ENCODE assay signal across 1 cellular context in the genomic region with DNA sequence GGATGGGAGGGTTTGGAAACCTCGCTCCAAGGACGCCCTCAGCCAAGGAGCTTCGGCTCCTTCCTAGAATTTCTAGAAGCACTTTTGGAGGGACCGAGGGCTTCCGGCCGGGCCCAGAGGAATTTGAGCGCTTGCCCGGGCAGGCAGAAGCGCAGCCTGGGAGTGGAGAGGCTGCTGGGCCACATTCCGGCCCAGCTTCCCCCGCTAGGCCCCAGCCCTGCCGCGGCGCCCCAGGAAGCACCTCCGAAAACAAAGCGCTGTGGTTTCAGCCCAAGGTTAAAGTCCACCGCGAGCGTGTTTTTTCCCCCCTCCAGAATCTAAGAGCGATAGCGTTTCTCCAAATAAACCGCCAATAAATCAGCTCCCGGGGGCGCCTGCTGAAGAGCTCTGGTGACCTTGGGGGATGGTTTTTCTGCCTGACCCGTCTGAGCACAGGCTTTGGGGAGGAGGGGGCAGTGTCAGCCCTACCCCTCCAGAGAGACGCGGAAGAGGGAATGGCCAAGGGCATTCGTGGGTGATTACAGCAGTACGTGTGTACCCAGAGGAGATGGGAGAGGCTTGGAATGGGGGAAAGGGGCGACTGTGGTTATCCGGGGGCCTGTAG.
TF ChIP-seq lines count a peak whose summit lies in the region.

No MANE protein-coding gene starts in this region.

TF ChIP-seq in K562, 482 proteins besides CTCF, POLR2A, EP300 and RAD21 (continued from another document and continues in another):
- no peak for TF ChIP-seq ZNF740 (CRISPR knock-in tag; IDR thresholded peaks at IDR 0.05)
- 0 out of 4 replicates have a peak, but pooled peaks of 1 of the 2 experiments have one; percentile 27 for TF ChIP-seq ZNF740 (tag; IDR thresholded peaks at IDR 0.05)
- peak; percentile 78; the same call in 1 of the 2 replicates for TF ChIP-seq HBP1 (CRISPR knock-in tag; IDR thresholded peaks at IDR 0.05)
- TF ChIP-seq THRB (CRISPR knock-in tag; conservative IDR thresholded peaks at IDR 0.05): peak; percentile 86
- TF ChIP-seq ZNF232 (CRISPR knock-in tag; IDR thresholded peaks at IDR 0.05): no peak
- TF ChIP-seq, protein P1, sequence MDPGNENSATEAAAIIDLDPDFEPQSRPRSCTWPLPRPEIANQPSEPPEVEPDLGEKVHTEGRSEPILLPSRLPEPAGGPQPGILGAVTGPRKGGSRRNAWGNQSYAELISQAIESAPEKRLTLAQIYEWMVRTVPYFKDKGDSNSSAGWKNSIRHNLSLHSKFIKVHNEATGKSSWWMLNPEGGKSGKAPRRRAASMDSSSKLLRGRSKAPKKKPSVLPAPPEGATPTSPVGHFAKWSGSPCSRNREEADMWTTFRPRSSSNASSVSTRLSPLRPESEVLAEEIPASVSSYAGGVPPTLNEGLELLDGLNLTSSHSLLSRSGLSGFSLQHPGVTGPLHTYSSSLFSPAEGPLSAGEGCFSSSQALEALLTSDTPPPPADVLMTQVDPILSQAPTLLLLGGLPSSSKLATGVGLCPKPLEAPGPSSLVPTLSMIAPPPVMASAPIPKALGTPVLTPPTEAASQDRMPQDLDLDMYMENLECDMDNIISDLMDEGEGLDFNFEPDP (CRISPR knock-in tag; IDR thresholded peaks at IDR 0.05): no peak
- peak; percentile 44; the same call in 1 of the 2 replicates for TF ChIP-seq TOE1 (IDR thresholded peaks at IDR 0.05; ENCODE audit: borderline replicate concordance)
- TF ChIP-seq TOE1 (CRISPR knock-in tag; IDR thresholded peaks at IDR 0.05; ENCODE audit: borderline replicate concordance, low read depth): no peak
- no peak for TF ChIP-seq SRSF1 (IDR thresholded peaks at IDR 0.05; ENCODE audit: low read depth, low read length)
- peak; percentile 39 for TF ChIP-seq MEIS2 (IDR thresholded peaks at IDR 0.05; ENCODE audit: partially characterized antibody)
- no peak for TF ChIP-seq SIN3A (IDR thresholded peaks at IDR 0.05; ENCODE audit: borderline replicate concordance in 2 of 2, control insufficient read depth in 1 of 2, low read depth in 2 of 2, low read length in 2 of 2)
- TF ChIP-seq, protein P2, sequence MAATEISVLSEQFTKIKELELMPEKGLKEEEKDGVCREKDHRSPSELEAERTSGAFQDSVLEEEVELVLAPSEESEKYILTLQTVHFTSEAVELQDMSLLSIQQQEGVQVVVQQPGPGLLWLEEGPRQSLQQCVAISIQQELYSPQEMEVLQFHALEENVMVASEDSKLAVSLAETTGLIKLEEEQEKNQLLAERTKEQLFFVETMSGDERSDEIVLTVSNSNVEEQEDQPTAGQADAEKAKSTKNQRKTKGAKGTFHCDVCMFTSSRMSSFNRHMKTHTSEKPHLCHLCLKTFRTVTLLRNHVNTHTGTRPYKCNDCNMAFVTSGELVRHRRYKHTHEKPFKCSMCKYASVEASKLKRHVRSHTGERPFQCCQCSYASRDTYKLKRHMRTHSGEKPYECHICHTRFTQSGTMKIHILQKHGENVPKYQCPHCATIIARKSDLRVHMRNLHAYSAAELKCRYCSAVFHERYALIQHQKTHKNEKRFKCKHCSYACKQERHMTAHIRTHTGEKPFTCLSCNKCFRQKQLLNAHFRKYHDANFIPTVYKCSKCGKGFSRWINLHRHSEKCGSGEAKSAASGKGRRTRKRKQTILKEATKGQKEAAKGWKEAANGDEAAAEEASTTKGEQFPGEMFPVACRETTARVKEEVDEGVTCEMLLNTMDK (IDR thresholded peaks at IDR 0.05; ENCODE audit: borderline replicate concordance, insufficient read depth, low read depth, low read length, poor library complexity, severe bottlenecking): no peak
- no peak for TF ChIP-seq CHCHD3 (CRISPR knock-in tag; IDR thresholded peaks at IDR 0.05)
- no peak for TF ChIP-seq ZNF444 (CRISPR knock-in tag; IDR thresholded peaks at IDR 0.05)
- TF ChIP-seq L3MBTL2 (IDR thresholded peaks at IDR 0.05): peak; percentile 66
- TF ChIP-seq SAP30 (IDR thresholded peaks at IDR 0.05; ENCODE audit: borderline replicate concordance, insufficient read depth, low read depth, low read length, poor library complexity, severe bottlenecking): no peak
- no peak for TF ChIP-seq JUND (IDR thresholded peaks at IDR 0.05; ENCODE audit: borderline replicate concordance, low read depth, low read length)
- no peak for TF ChIP-seq JUND (tag; IDR thresholded peaks at IDR 0.05; ENCODE audit: borderline replicate concordance, low read depth, low read length)
- TF ChIP-seq MTF1 (CRISPR knock-in tag; IDR thresholded peaks at IDR 0.05; ENCODE audit: borderline replicate concordance): no peak
- TF ChIP-seq E2F3 (CRISPR knock-in tag; IDR thresholded peaks at IDR 0.05): peak; percentile 40; the same call in 1 of the 2 replicates
- 0 out of 2 replicates have a peak, but pooled peaks have one; percentile 51 for TF ChIP-seq OTX1 (CRISPR knock-in tag; IDR thresholded peaks at IDR 0.05)
- no peak for TF ChIP-seq BCL6 (CRISPR knock-in tag; IDR thresholded peaks at IDR 0.05)
- peak; percentile 79 for TF ChIP-seq ELF4 (CRISPR knock-in tag; IDR thresholded peaks at IDR 0.05)
- TF ChIP-seq U2AF2 (optimal IDR thresholded peaks at IDR 0.05; ENCODE audit: low read depth, low read length): no peak
- TF ChIP-seq SUPT5H (IDR thresholded peaks at IDR 0.05): no peak
- peak in 1 of 2 experiments; percentile 16; a peak in 2 of 4 replicates for TF ChIP-seq MAZ (CRISPR knock-in tag; conservative IDR thresholded peaks at IDR 0.05 in 1 of 2, IDR thresholded peaks at IDR 0.05 in 1 of 2)
- no peak for TF ChIP-seq PURB (CRISPR knock-in tag; IDR thresholded peaks at IDR 0.05; ENCODE audit: low read depth)
- TF ChIP-seq ESRRA (IDR thresholded peaks at IDR 0.05; ENCODE audit: borderline replicate concordance, low read depth): peak; percentile 82
- TF ChIP-seq NR3C1 (CRISPR knock-in tag; IDR thresholded peaks at IDR 0.05): no peak
- no peak for TF ChIP-seq RBM17 (IDR thresholded peaks at IDR 0.05; ENCODE audit: borderline replicate concordance, low read depth, low read length)
- no peak for TF ChIP-seq ZBTB17 (CRISPR knock-in tag; IDR thresholded peaks at IDR 0.05)
- no peak for TF ChIP-seq MTA1 (IDR thresholded peaks at IDR 0.05; ENCODE audit: borderline replicate concordance)
- TF ChIP-seq CHD2 (IDR thresholded peaks at IDR 0.05; ENCODE audit: low read depth, low read length): no peak
- no peak for TF ChIP-seq C11orf30 (IDR thresholded peaks at IDR 0.05; ENCODE audit: low read depth)
- no peak for TF ChIP-seq SREBF2 (CRISPR knock-in tag; IDR thresholded peaks at IDR 0.05)
- TF ChIP-seq ZKSCAN8 (CRISPR knock-in tag; IDR thresholded peaks at IDR 0.05): 0 out of 2 replicates have a peak, but pooled peaks have one; percentile 4
- no peak for TF ChIP-seq ZNF696 (CRISPR knock-in tag; conservative IDR thresholded peaks at IDR 0.05)
- peak; percentile 36; the same call in 1 of the 2 replicates for TF ChIP-seq ETV1 (tag; conservative IDR thresholded peaks at IDR 0.05; ENCODE audit: low read depth)
- TF ChIP-seq ZNF644 (tag; IDR thresholded peaks at IDR 0.05; ENCODE audit: low read depth): peak; percentile 37; the same call in 1 of the 2 replicates
- TF ChIP-seq PHF21A (IDR thresholded peaks at IDR 0.05; ENCODE audit: borderline replicate concordance, low read depth): no peak
- TF ChIP-seq, protein P3, sequence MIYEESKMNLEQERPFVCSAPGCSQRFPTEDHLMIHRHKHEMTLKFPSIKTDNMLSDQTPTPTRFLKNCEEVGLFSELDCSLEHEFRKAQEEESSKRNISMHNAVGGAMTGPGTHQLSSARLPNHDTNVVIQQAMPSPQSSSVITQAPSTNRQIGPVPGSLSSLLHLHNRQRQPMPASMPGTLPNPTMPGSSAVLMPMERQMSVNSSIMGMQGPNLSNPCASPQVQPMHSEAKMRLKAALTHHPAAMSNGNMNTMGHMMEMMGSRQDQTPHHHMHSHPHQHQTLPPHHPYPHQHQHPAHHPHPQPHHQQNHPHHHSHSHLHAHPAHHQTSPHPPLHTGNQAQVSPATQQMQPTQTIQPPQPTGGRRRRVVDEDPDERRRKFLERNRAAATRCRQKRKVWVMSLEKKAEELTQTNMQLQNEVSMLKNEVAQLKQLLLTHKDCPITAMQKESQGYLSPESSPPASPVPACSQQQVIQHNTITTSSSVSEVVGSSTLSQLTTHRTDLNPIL (CRISPR knock-in tag; IDR thresholded peaks at IDR 0.05): no peak
- TF ChIP-seq ZNF212 (CRISPR knock-in tag; IDR thresholded peaks at IDR 0.05): no peak
- no peak for TF ChIP-seq CBFB (CRISPR knock-in tag; IDR thresholded peaks at IDR 0.05)
- 0 out of 2 replicates have a peak, but pooled peaks have one; percentile 7 for TF ChIP-seq ZNF511 (CRISPR knock-in tag; IDR thresholded peaks at IDR 0.05)
- TF ChIP-seq, protein P4, sequence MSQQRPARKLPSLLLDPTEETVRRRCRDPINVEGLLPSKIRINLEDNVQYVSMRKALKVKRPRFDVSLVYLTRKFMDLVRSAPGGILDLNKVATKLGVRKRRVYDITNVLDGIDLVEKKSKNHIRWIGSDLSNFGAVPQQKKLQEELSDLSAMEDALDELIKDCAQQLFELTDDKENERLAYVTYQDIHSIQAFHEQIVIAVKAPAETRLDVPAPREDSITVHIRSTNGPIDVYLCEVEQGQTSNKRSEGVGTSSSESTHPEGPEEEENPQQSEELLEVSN (IDR thresholded peaks at IDR 0.05; ENCODE audit: borderline replicate concordance in 1 of 2, extremely low read depth in 1 of 2, insufficient read depth in 1 of 2, insufficient read length in 1 of 2, low read depth in 1 of 2, low read length in 1 of 2, poor library complexity in 1 of 2, severe bottlenecking in 1 of 2): peak in 1 of 2 experiments; percentile 23
- 0 out of 4 replicates have a peak, but pooled peaks of 1 of the 2 experiments have one; percentile 39 for TF ChIP-seq NONO (IDR thresholded peaks at IDR 0.05; ENCODE audit: low read depth in 2 of 2, low read length in 1 of 2)
- 0 out of 2 replicates have a peak, but pooled peaks have one; percentile 22 for TF ChIP-seq HIVEP1 (CRISPR knock-in tag; IDR thresholded peaks at IDR 0.05)
- TF ChIP-seq TAF1 (IDR thresholded peaks at IDR 0.05; ENCODE audit: control insufficient read depth, extremely low read depth, insufficient read depth, low read length, severe bottlenecking): peak; percentile 41
- TF ChIP-seq RBM39 (optimal IDR thresholded peaks at IDR 0.05; ENCODE audit: low read depth, low read length): no peak
- no peak for TF ChIP-seq BRD9 (IDR thresholded peaks at IDR 0.05; ENCODE audit: low read depth, partially characterized antibody)
- TF ChIP-seq, protein P5, sequence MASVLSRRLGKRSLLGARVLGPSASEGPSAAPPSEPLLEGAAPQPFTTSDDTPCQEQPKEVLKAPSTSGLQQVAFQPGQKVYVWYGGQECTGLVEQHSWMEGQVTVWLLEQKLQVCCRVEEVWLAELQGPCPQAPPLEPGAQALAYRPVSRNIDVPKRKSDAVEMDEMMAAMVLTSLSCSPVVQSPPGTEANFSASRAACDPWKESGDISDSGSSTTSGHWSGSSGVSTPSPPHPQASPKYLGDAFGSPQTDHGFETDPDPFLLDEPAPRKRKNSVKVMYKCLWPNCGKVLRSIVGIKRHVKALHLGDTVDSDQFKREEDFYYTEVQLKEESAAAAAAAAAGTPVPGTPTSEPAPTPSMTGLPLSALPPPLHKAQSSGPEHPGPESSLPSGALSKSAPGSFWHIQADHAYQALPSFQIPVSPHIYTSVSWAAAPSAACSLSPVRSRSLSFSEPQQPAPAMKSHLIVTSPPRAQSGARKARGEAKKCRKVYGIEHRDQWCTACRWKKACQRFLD (CRISPR knock-in tag; IDR thresholded peaks at IDR 0.05): no peak
- TF ChIP-seq STAT5A (IDR thresholded peaks at IDR 0.05; ENCODE audit: borderline replicate concordance, low read length): no peak
